ENCODE assay signal across 7 cellular contexts in genomic region chr12:125360540-125360939, GRCh38.
"Had no signal": no experiment of that assay in that cellular context is flagged by ENCODE, and none has a peak within 500 bp of the region (broad histone marks: within the 10 kb centered on the region; RNA-seq: fewer than 3 reads in every experiment).

No MANE protein-coding gene starts in this region.

- H3K9ac ChIP-seq: KMS-11 had no signal

- H3K27ac ChIP-seq: HL-60, KMS-11 had no signal

- DNase-seq: IMR-90, KBM-7, KG1 had no signal

- H3K4me2 ChIP-seq: KMS-11 had no signal

- ATAC-seq: HepG2 had no signal

- FAIRE-seq: HepG2, HTR-8/SVneo had no signal
